ENCODE assay signal across 23 cellular contexts in the genomic region with DNA sequence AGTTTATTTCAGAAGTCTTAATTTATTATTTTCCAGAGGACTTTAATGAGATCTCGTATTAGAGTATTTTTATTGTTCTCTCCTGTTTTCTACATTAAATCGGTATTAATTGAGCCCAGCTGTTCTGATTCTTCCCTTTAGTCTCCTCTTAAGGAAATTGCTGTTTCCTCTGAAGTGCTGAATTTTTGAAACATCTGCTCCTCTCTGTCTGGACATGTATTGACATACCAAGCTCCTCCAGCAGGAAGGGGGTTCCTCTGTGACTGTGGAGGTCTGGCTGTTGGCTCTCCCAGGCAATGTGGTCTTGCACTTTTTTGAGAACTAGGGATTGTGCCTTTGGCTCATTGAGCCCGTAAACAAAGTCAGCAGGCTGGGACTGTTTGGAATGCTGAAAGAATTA.
DNase-seq lines count a peak whose midpoint lies in the region; ATAC-seq, FAIRE-seq and TF ChIP-seq lines count a peak whose summit lies in the region.
"Had no signal": no experiment of that assay in that cellular context is flagged by ENCODE, and none has a peak within 500 bp of the region (broad histone marks: within the 10 kb centered on the region; RNA-seq: fewer than 3 reads in every experiment).

No MANE protein-coding gene starts in this region.

- TF ChIP-seq CTCF in pancreas (IDR thresholded peaks at IDR 0.05), result no peak

- no peak overlapping the region for H3K27ac ChIP-seq in pancreas
- H3K27ac ChIP-seq: gastrocnemius medialis, lower lobe of right lung had no signal

- WGBS in pancreas, 2 donors, result 90 to 95% methylated on average over 3 of the region's 3 CpGs

- H3K4me3 ChIP-seq in pancreas, result no peak overlapping the region
- H3K4me3 ChIP-seq: gastrocnemius medialis, lower lobe of right lung had no signal

- H3K36me3 ChIP-seq in pancreas, result no peaks in the 10 kb centered on the region
- H3K36me3 ChIP-seq: gastrocnemius medialis had no signal

- no peaks in the 10 kb centered on the region for H3K27me3 ChIP-seq in pancreas
- H3K27me3 ChIP-seq: gastrocnemius medialis had no signal

- intact Hi-C loops in pancreas (cut with DNase I), result no loop called here

- FAIRE-seq in pancreas (lab: Jason Lieb, UNC), result no peak
- FAIRE-seq: G401.6, keratinocyte, small intestine had no signal

- no peaks in the 10 kb centered on the region for H3K4me1 ChIP-seq in pancreas
- H3K4me1 ChIP-seq: gastrocnemius medialis, lower lobe of right lung had no signal

- DNase-seq in AG08395 (ENCODE audit: low spot score) (peak; percentile 21), EH (ENCODE audit: low read depth) (peak; percentile 13), NCI-H69 (lab: John Stamatoyannopoulos, UW) (peak; percentile 56), fibroblast of gingiva (ENCODE audit: low read depth) (peak; percentile 9), pancreas (no peak), HK-2 (ENCODE audit: unreplicated experiment) (no peak)
- DNase-seq in stimulated activated naive CD4-positive, alpha-beta T cell treated with Interleukin-2 at 50 U/mL for 16 hours (lab: John Stamatoyannopoulos, UW), result no peak
- DNase-seq: activated naive CD4-positive, alpha-beta T cell treated with anti-CD3 and anti-CD28 coated beads for 36 hours; activated T-cell treated with anti-CD3 and anti-CD28 coated beads, Interleukin-2, amount 50 U/mL, for 4 hours; CD4-positive, CD25-positive, alpha-beta regulatory T cell; DMS153; gastrocnemius medialis; HCEC 1CT; lower lobe of right lung; NCI-H2081; NCI-H510A; small intestine; stimulated activated CD4-positive, alpha-beta T cell treated with anti-CD3 and anti-CD28 coated beads, Interleukin-2, amount 100 ng/mL, for 24 hours; T1000 had no signal

- ATAC-seq in HG03457 (IDR thresholded peaks at IDR 0.05; ENCODE audit: unreplicated experiment) (no peak), pancreas (no peak)
- ATAC-seq: activated T-cell treated with anti-CD3 and anti-CD28 coated beads, Interleukin-2, amount 50 U/mL, for 4 hours; gastrocnemius medialis; lower lobe of right lung; stimulated activated effector memory CD8-positive, alpha-beta T cell treated with anti-CD3 and anti-CD28 coated beads, Interleukin-12 subunit alpha, Interleukin-12 subunit beta, amount 100 ng/mL, for 72 hours had no signal

- H3K9me3 ChIP-seq in pancreas, result no peaks in the 10 kb centered on the region
- H3K9me3 ChIP-seq: gastrocnemius medialis, lower lobe of right lung had no signal

Comparison
In these comparisons a context has a peak if more than half of its experiments do, and no peak if none do; other contexts are left out.
1. DNase-seq: peak in AG08395 (single experiment), EH (single experiment), NCI-H69 (single experiment) and fibroblast of gingiva (single experiment); none in pancreas (0 of 6), stimulated activated naive CD4-positive, alpha-beta T cell treated with Interleukin-2 at 50 U/mL for 16 hours (single experiment) and HK-2 (single experiment).